Comparison of ENCODE assay signal across 22 cellular contexts in the genomic region with DNA sequence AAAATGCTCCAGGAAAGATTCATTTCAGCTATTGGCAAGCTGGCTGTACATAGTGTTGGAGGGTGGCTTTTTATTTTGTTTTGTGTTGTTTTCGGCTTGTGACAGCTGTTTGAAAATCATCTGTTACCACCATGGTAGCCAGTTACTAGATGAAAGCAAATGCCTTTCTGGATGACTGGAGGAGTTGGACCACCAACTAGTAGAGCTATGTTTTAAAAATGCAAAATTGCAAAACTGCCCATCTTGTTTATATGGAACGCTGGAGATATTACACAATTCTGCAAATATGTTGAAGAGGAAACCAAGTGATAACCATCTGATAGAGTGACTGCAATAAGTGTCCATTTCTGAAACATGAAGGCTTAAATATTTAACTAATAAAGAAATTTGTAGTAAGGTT. TPM values are rescaled to one million over a fixed set of nuclear protein-coding genes. Genes with fewer than 3 reads are reported as not detected.
DNase-seq lines count a peak whose midpoint lies in the region; ATAC-seq and TF ChIP-seq lines count a peak whose summit lies in the region.
"Had no signal": no experiment of that assay in that cellular context is flagged by ENCODE, and none has a peak within 500 bp of the region (broad histone marks: within the 10 kb centered on the region; RNA-seq: fewer than 3 reads in every experiment).

No MANE protein-coding gene starts in this region.

- peak overlapping the region; percentile 85 for H3K27ac Mint-ChIP-seq in activated CD8-positive, alpha-beta memory T cell treated with anti-CD3 and anti-CD28 coated beads, Interleukin-2, amount 10 ng/mL, durations not matched to agents 7 days and 5 days
- H3K27ac Mint-ChIP-seq: T-helper 1 cell treated with Interleukin-12 subunit alpha and Interleukin-12 subunit beta and Interleukin-4 antibody, amounts not matched to agents 30 μg/mL and 1 μg/mL, for 36 hours had no signal

- no peak for TF ChIP-seq EP300 in esophagus muscularis mucosa (IDR thresholded peaks at IDR 0.05)

- no peak for ATAC-seq in activated CD8-positive, alpha-beta memory T cell treated with anti-CD3 and anti-CD28 coated beads, Interleukin-2, amount 10 ng/mL, durations not matched to agents 7 days and 5 days
- ATAC-seq in GM18511 (IDR thresholded peaks at IDR 0.05; ENCODE audit: unreplicated experiment): no peak
- ATAC-seq: left colon had no signal

- WGBS in esophagus muscularis mucosa: 56% methylated on average over 2 of the region's 2 CpGs

- H3K36me3 Mint-ChIP-seq in activated CD8-positive, alpha-beta memory T cell treated with anti-CD3 and anti-CD28 coated beads, Interleukin-2, amount 10 ng/mL, durations not matched to agents 7 days and 5 days: peaks cover 10% of the 10 kb centered on the region

- no peaks in the 10 kb centered on the region for H3K36me3 ChIP-seq in esophagus muscularis mucosa

- peak overlapping the region; percentile 54 for H3K4me3 Mint-ChIP-seq in activated CD8-positive, alpha-beta memory T cell treated with anti-CD3 and anti-CD28 coated beads, Interleukin-2, amount 10 ng/mL, durations not matched to agents 7 days and 5 days
- H3K4me3 Mint-ChIP-seq: T-helper 1 cell treated with Interleukin-12 subunit alpha and Interleukin-12 subunit beta and Interleukin-4 antibody, amounts not matched to agents 30 μg/mL and 1 μg/mL, for 36 hours had no signal

- H3K27me3 ChIP-seq in esophagus muscularis mucosa: no peaks in the 10 kb centered on the region

- no peak for TF ChIP-seq CTCF in esophagus muscularis mucosa (IDR thresholded peaks at IDR 0.05)

- no peaks in the 10 kb centered on the region for H3K9me3 ChIP-seq in esophagus muscularis mucosa

- TF ChIP-seq POLR2A in esophagus muscularis mucosa (IDR thresholded peaks at IDR 0.05; ENCODE audit: low read depth): no peak

- CTCF ChIA-PET in activated CD8-positive, alpha-beta memory T cell treated with anti-CD3 and anti-CD28 coated beads, Interleukin-2, amount 10 ng/mL, durations not matched to agents 7 days and 5 days (lab: Charles Lee): interaction anchor here (1.4 to 2.3 kb wide), 3 partner anchors 17 to 37 kb away, joined by 3 to 9 read pairs (median 9); no protein-coding TSS in a partner anchor

- peaks cover 70% of the 10 kb centered on the region for H3K4me1 Mint-ChIP-seq in activated CD8-positive, alpha-beta memory T cell treated with anti-CD3 and anti-CD28 coated beads, Interleukin-2, amount 10 ng/mL, durations not matched to agents 7 days and 5 days

- DNase-seq in activated CD8-positive, alpha-beta memory T cell treated with anti-CD3 and anti-CD28 coated beads, Interleukin-2, amount 10 ng/mL, durations not matched to agents 7 days and 5 days: no peak
- DNase-seq in activated CD8-positive, alpha-beta memory T cell treated with anti-CD3 and anti-CD28 coated beads, Interleukin-2, amount 50 U/mL, for 48 hours: no peak
- DNase-seq in amniotic epithelial cell (ENCODE audit: low read depth) (peak; percentile 89), iris pigment epithelial cell (ENCODE audit: low read depth) (peak; percentile 90), posterior vena cava (ENCODE audit: low spot score) (no peak), esophagus muscularis mucosa (ENCODE audit: extremely low spot score) (no peak), NCI-H1694 treated with DMSO at 0.1 percent for 48 hours (lab: John Stamatoyannopoulos, UW) (no peak)
- DNase-seq: activated effector memory CD4-positive, alpha-beta T cell treated with anti-CD3 and anti-CD28 coated beads, Interleukin-2, amount 50 U/mL, for 16 hours; aorta; COR-L47; hypothalamus; Karpas-422; left colon; NCI-H1417 treated with DMSO at 0.1 percent for 48 hours; NCI-H2227 treated with DMSO at 0.1 percent for 48 hours; RPMI8226 had no signal

- H3K27me3 Mint-ChIP-seq in activated CD8-positive, alpha-beta memory T cell treated with anti-CD3 and anti-CD28 coated beads, Interleukin-2, amount 10 ng/mL, durations not matched to agents 7 days and 5 days: no peaks in the 10 kb centered on the region

- no peaks in the 10 kb centered on the region for H3K9me3 Mint-ChIP-seq in activated CD8-positive, alpha-beta memory T cell treated with anti-CD3 and anti-CD28 coated beads, Interleukin-2, amount 10 ng/mL, durations not matched to agents 7 days and 5 days (ENCODE audit: low read depth)
- H3K9me3 Mint-ChIP-seq: T-helper 1 cell treated with Interleukin-12 subunit alpha and Interleukin-12 subunit beta and Interleukin-4 antibody, amounts not matched to agents 30 μg/mL and 1 μg/mL, for 36 hours had no signal

- H3K4me1 ChIP-seq in esophagus muscularis mucosa: no peaks in the 10 kb centered on the region

- intact Hi-C loops in posterior vena cava (cut with DNase I) (no loop called here), esophagus muscularis mucosa (cut with DNase I) (no loop called here)

- H3K27ac ChIP-seq in esophagus muscularis mucosa (replicated peaks in 1 of 4): no peak overlapping the region
- H3K27ac ChIP-seq: coronary artery, epithelial cell of prostate had no signal

- no peak overlapping the region for H3K4me3 ChIP-seq in esophagus muscularis mucosa
- H3K4me3 ChIP-seq: coronary artery had no signal

RNA-seq across cellular contexts. Expression of a gene that starts 53.3 kb away (rescaled TPM):
- total RNA-seq in activated CD8-positive, alpha-beta memory T cell treated with anti-CD3 and anti-CD28 coated beads, Interleukin-2, amount 10 ng/mL, durations not matched to agents 7 days and 5 days: 1 to 10 TPM; 9.1 to 9.3 TPM
- total RNA-seq in posterior vena cava: under 1 TPM in 1 of 2 donors, not detected in 1; 0.19 TPM
- 1 to 10 TPM in 1 of 4 donors, not detected in 3; 2.2 TPM for total RNA-seq in esophagus muscularis mucosa
- total RNA-seq: G401, skeletal muscle tissue had no signal

Comparison
In these comparisons a context has a peak if more than half of its experiments do, and no peak if none do; other contexts are left out.
1. DNase-seq: peak in amniotic epithelial cell (single experiment) and iris pigment epithelial cell (single experiment); none in activated CD8-positive, alpha-beta memory T cell treated with anti-CD3 and anti-CD28 coated beads, Interleukin-2, amount 10 ng/mL, durations not matched to agents 7 days and 5 days (single experiment), activated CD8-positive, alpha-beta memory T cell treated with anti-CD3 and anti-CD28 coated beads, Interleukin-2, amount 50 U/mL, for 48 hours (single experiment), posterior vena cava (single experiment), esophagus muscularis mucosa (single experiment) and NCI-H1694 treated with DMSO at 0.1 percent for 48 hours (single experiment).